Comparison of ENCODE assay signal across 16 cellular contexts in the genomic region with DNA sequence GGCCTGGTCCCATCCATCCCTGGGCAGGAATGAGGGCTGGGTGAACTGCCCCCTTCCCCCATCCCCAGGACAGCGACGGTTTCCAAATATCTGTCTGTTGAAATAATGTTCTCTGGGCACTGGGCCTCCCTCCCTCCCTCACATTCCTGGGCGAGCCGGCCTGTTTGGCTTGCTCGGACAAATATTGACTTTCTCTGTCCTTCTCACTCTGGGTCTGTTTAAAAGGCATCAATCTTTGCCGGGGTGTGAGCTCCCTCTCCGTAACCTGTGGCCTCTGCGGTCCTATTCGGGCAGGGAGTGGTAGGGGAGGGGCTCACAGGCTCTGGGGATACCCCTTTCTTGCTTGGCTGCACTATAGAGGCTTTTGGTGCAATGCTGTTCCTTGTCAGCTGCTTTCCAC. TPM values are rescaled to one million over a fixed set of nuclear protein-coding genes. Genes with fewer than 3 reads are reported as not detected.
DNase-seq lines count a peak whose midpoint lies in the region; ATAC-seq and TF ChIP-seq lines count a peak whose summit lies in the region.
"Had no signal": no experiment of that assay in that cellular context is flagged by ENCODE, and none has a peak within 500 bp of the region (broad histone marks: within the 10 kb centered on the region; RNA-seq: fewer than 3 reads in every experiment).

No MANE protein-coding gene starts in this region.

- peaks cover 0 to 17% (median 5%) of the 10 kb centered on the region in 4 donors for H3K4me1 ChIP-seq in upper lobe of left lung

- peaks cover 12% of the 10 kb centered on the region for H3K4me1 Mint-ChIP-seq in WTC11
- H3K4me1 Mint-ChIP-seq: central memory CD8-positive, alpha-beta T cell; naive B cell; T-helper 17 cell had no signal

- H3K27me3 Mint-ChIP-seq in WTC11 (ENCODE audit: low read depth): peaks cover 19% of the 10 kb centered on the region

- H3K4me3 Mint-ChIP-seq in WTC11: no peak overlapping the region
- H3K4me3 Mint-ChIP-seq: activated CD4-positive, alpha-beta memory T cell treated with anti-CD3 and anti-CD28 coated beads for 36 hours; central memory CD8-positive, alpha-beta T cell; H9; naive B cell; T-helper 17 cell had no signal

- ATAC-seq in WTC11 (no peak), upper lobe of left lung (ENCODE audit: low FRiP score in 2 of 2) (peak; percentile 63 to 92), GM18858 (IDR thresholded peaks at IDR 0.05; ENCODE audit: unreplicated experiment) (no peak), HG03175 (IDR thresholded peaks at IDR 0.05; ENCODE audit: unreplicated experiment) (no peak)
- ATAC-seq: T-helper 17 cell had no signal

- TF ChIP-seq CTCF in WTC11 (IDR thresholded peaks at IDR 0.05) (no peak), lower leg skin (IDR thresholded peaks at IDR 0.05) (no peak), upper lobe of left lung (IDR thresholded peaks at IDR 0.05) (no peak)

- no peak for TF ChIP-seq POLR2A in lower leg skin (IDR thresholded peaks at IDR 0.05)
- TF ChIP-seq POLR2A in upper lobe of left lung (IDR thresholded peaks at IDR 0.05): no peak

- peak; percentile 20 for DNase-seq in NCI-H510A treated with DMSO at 0.1 percent for 48 hours (lab: John Stamatoyannopoulos, UW)
- no peak for DNase-seq in NCI-H510A (lab: John Stamatoyannopoulos, UW)
- no peak for DNase-seq in WTC11 (ENCODE audit: low spot score)
- DNase-seq in lower leg skin (ENCODE audit: low spot score in 2 of 2): peak; percentile 39 to 89
- peak in 1 of 2 donors; percentile 76 for DNase-seq in upper lobe of left lung
- no peak for DNase-seq in NK-92 treated with Interleukin-12 subunit alpha and Interleukin-12 subunit beta, amount 100 ng/mL, for 24 hours (lab: John Stamatoyannopoulos, UW)
- DNase-seq: activated CD4-positive, alpha-beta memory T cell treated with anti-CD3 and anti-CD28 coated beads for 36 hours; H9; naive B cell; NCI-H1930; T-helper 17 cell had no signal

- intact Hi-C loops in lower leg skin (cut with DNase I; ENCODE audit: low total_unique reads): no loop called here

- 32 to 44% methylated on average over 9 of the region's 9 CpGs for WGBS in lower leg skin, 2 donors
- 34 to 46% methylated on average over 9 of the region's 9 CpGs for WGBS in upper lobe of left lung, 2 donors

- 0 out of 2 replicates have a peak, but pooled peaks cover 2% of the 10 kb centered on the region for H3K36me3 Mint-ChIP-seq in WTC11
- H3K36me3 Mint-ChIP-seq: activated CD4-positive, alpha-beta memory T cell treated with anti-CD3 and anti-CD28 coated beads for 36 hours; IgD-negative memory B cell; naive B cell had no signal

- CTCF ChIA-PET in WTC11 (lab: Charles Lee): interaction anchor here (4.1 kb wide), 1 partner anchor 29 kb away, joined by 16 read pairs; no protein-coding TSS in a partner anchor

- peaks cover 4% of the 10 kb centered on the region for H3K9me3 Mint-ChIP-seq in WTC11
- H3K9me3 Mint-ChIP-seq: activated CD4-positive, alpha-beta memory T cell treated with anti-CD3 and anti-CD28 coated beads for 36 hours; central memory CD8-positive, alpha-beta T cell had no signal

- H3K36me3 ChIP-seq in upper lobe of left lung: no peaks in the 10 kb centered on the region
- H3K36me3 ChIP-seq: esophagus muscularis mucosa had no signal

- POLR2A ChIA-PET in WTC11 (lab: Charles Lee): no interaction called here

- no peaks in the 10 kb centered on the region for H3K27me3 ChIP-seq in upper lobe of left lung

- TF ChIP-seq EP300 in upper lobe of left lung (IDR thresholded peaks at IDR 0.05): no peak

- H3K4me3 ChIP-seq in lower leg skin (ENCODE audit: low read depth, poor library complexity, severe bottlenecking) (no peak overlapping the region), upper lobe of left lung (no peak overlapping the region)
- H3K4me3 ChIP-seq: esophagus muscularis mucosa had no signal

- peak overlapping the region in 2 of 4 donors; percentile 17 to 78 for H3K27ac ChIP-seq in upper lobe of left lung
- H3K27ac ChIP-seq: esophagus muscularis mucosa had no signal

- no peaks in the 10 kb centered on the region for H3K9me3 ChIP-seq in upper lobe of left lung
- H3K9me3 ChIP-seq: esophagus muscularis mucosa had no signal

- 0 out of 2 replicates have a peak overlapping the region, but pooled peaks have one; percentile 27 for H3K27ac Mint-ChIP-seq in WTC11
- H3K27ac Mint-ChIP-seq: activated CD4-positive, alpha-beta memory T cell treated with anti-CD3 and anti-CD28 coated beads for 36 hours; H9; IgD-negative memory B cell; naive B cell; T-helper 17 cell had no signal

TF ChIP-seq in WTC11, 78 proteins besides CTCF, POLR2A, EP300 and RAD21:
- no peak for TF ChIP-seq FOXK1 (CRISPR knock-in tag; IDR thresholded peaks at IDR 0.05)
- TF ChIP-seq, protein P1, sequence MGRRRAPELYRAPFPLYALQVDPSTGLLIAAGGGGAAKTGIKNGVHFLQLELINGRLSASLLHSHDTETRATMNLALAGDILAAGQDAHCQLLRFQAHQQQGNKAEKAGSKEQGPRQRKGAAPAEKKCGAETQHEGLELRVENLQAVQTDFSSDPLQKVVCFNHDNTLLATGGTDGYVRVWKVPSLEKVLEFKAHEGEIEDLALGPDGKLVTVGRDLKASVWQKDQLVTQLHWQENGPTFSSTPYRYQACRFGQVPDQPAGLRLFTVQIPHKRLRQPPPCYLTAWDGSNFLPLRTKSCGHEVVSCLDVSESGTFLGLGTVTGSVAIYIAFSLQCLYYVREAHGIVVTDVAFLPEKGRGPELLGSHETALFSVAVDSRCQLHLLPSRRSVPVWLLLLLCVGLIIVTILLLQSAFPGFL (CRISPR knock-in tag; IDR thresholded peaks at IDR 0.05; ENCODE audit: borderline replicate concordance): peak; percentile 30; the same call in 1 of the 2 replicates
- no peak for TF ChIP-seq SMAD3 (CRISPR knock-in tag; IDR thresholded peaks at IDR 0.05; ENCODE audit: borderline replicate concordance)
- TF ChIP-seq, protein P2, sequence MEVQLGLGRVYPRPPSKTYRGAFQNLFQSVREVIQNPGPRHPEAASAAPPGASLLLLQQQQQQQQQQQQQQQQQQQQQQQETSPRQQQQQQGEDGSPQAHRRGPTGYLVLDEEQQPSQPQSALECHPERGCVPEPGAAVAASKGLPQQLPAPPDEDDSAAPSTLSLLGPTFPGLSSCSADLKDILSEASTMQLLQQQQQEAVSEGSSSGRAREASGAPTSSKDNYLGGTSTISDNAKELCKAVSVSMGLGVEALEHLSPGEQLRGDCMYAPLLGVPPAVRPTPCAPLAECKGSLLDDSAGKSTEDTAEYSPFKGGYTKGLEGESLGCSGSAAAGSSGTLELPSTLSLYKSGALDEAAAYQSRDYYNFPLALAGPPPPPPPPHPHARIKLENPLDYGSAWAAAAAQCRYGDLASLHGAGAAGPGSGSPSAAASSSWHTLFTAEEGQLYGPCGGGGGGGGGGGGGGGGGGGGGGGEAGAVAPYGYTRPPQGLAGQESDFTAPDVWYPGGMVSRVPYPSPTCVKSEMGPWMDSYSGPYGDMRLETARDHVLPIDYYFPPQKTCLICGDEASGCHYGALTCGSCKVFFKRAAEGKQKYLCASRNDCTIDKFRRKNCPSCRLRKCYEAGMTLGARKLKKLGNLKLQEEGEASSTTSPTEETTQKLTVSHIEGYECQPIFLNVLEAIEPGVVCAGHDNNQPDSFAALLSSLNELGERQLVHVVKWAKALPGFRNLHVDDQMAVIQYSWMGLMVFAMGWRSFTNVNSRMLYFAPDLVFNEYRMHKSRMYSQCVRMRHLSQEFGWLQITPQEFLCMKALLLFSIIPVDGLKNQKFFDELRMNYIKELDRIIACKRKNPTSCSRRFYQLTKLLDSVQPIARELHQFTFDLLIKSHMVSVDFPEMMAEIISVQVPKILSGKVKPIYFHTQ (CRISPR knock-in tag; IDR thresholded peaks at IDR 0.05): no peak
- TF ChIP-seq, protein P3, sequence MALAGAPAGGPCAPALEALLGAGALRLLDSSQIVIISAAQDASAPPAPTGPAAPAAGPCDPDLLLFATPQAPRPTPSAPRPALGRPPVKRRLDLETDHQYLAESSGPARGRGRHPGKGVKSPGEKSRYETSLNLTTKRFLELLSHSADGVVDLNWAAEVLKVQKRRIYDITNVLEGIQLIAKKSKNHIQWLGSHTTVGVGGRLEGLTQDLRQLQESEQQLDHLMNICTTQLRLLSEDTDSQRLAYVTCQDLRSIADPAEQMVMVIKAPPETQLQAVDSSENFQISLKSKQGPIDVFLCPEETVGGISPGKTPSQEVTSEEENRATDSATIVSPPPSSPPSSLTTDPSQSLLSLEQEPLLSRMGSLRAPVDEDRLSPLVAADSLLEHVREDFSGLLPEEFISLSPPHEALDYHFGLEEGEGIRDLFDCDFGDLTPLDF (CRISPR knock-in tag; IDR thresholded peaks at IDR 0.05): no peak
- peak; percentile 59 for TF ChIP-seq GABPB1 (CRISPR knock-in tag; IDR thresholded peaks at IDR 0.05)

RNA-seq across cellular contexts. Expression of a gene that starts 40.2 kb away (rescaled TPM):
- total RNA-seq in WTC11 (2021) (0.05 to 0.07 TPM (median 0.05 TPM) in 3 replicates), lower leg skin (under 1 TPM in 3 of 4 donors, not detected in 1; 0.13 to 0.56 (median 0.45) TPM), upper lobe of left lung (under 1 TPM; under 0.01 to 0.69 (median 0.40) TPM)
- total RNA-seq: H9 had no signal

Comparison
In these comparisons a context has a peak if more than half of its experiments do, and no peak if none do; other contexts are left out.
1. DNase-seq: peak in NCI-H510A treated with DMSO at 0.1 percent for 48 hours (single experiment) and lower leg skin (2 of 2); none in NCI-H510A (single experiment), WTC11 (single experiment) and NK-92 treated with Interleukin-12 subunit alpha and Interleukin-12 subunit beta, amount 100 ng/mL, for 24 hours (single experiment).
2. ATAC-seq: peak in upper lobe of left lung (2 of 2); none in WTC11 (single experiment), GM18858 (single experiment) and HG03175 (single experiment).